ENCODE assay signal across 10 cellular contexts in genomic region chr11:123122341-123122740, GRCh38.
DNase-seq lines count a peak whose midpoint lies in the region; ATAC-seq, FAIRE-seq and TF ChIP-seq lines count a peak whose summit lies in the region.
"Had no signal": no experiment of that assay in that cellular context is flagged by ENCODE, and none has a peak within 500 bp of the region (broad histone marks: within the 10 kb centered on the region; RNA-seq: fewer than 3 reads in every experiment).

No MANE protein-coding gene starts in this region.

- no peaks in the 10 kb centered on the region for H3K79me2 ChIP-seq in KMS-11 (ENCODE audit: insufficient read depth, low read depth)

- H3K9me3 Mint-ChIP-seq in activated CD4-positive, alpha-beta T cell treated with anti-CD3 and anti-CD28 coated beads, Interleukin-2, amount 10 ng/mL, durations not matched to agents 24 days and 14 days = no peaks in the 10 kb centered on the region
- no peaks in the 10 kb centered on the region for H3K9me3 Mint-ChIP-seq in activated T-helper 17 cell treated with anti-CD3 and anti-CD28 coated beads, Interleukin-2, amount 50 U/mL, for 72 hours
- H3K9me3 Mint-ChIP-seq: central memory CD8-positive, alpha-beta T cell had no signal

- no peak overlapping the region for H3K27ac Mint-ChIP-seq in activated CD4-positive, alpha-beta T cell treated with anti-CD3 and anti-CD28 coated beads, Interleukin-2, amount 10 ng/mL, durations not matched to agents 24 days and 14 days
- no peak overlapping the region for H3K27ac Mint-ChIP-seq in activated T-helper 17 cell treated with anti-CD3 and anti-CD28 coated beads, Interleukin-2, amount 50 U/mL, for 72 hours

- TF ChIP-seq CTCF in KMS-11 (conservative IDR thresholded peaks at IDR 0.05; ENCODE audit: low read depth, low read length) (no peak), bronchial epithelial cell (IDR thresholded peaks at IDR 0.05; ENCODE audit: insufficient read depth, low read length, severe bottlenecking) (no peak), GM13977 (IDR thresholded peaks at IDR 0.05; ENCODE audit: extremely low read depth, insufficient read depth, missing control alignments) (no peak)

- FAIRE-seq in bronchial epithelial cell (lab: Jason Lieb, UNC) = no peak

- H3K27ac ChIP-seq in KMS-11 (no peak overlapping the region; the same call in 1 of the 2 replicates), stomach smooth muscle (ENCODE audit: low read length) (peak overlapping the region; percentile 46)

- intact Hi-C loops in activated CD4-positive, alpha-beta T cell treated with anti-CD3 and anti-CD28 coated beads, Interleukin-2, amount 10 ng/mL, durations not matched to agents 24 days and 14 days (cut with micrococcal nuclease) = no loop called here

- no peaks in the 10 kb centered on the region for H4K20me1 ChIP-seq in KMS-11 (ENCODE audit: insufficient read depth)

- H3K9ac ChIP-seq in KMS-11 = no peak overlapping the region
- H3K9ac ChIP-seq in stomach smooth muscle (ENCODE audit: low read length in 2 of 2) = peak overlapping the region; percentile 1 to 60

- peak overlapping the region; percentile 11; the same call in 1 of the 2 replicates for H2AFZ ChIP-seq in KMS-11 (ENCODE audit: low read depth)

- no peak for ATAC-seq in activated T-helper 17 cell treated with anti-CD3 and anti-CD28 coated beads, Interleukin-2, amount 50 U/mL, for 72 hours (replicated peaks)

- H3K36me3 Mint-ChIP-seq in activated CD4-positive, alpha-beta T cell treated with anti-CD3 and anti-CD28 coated beads, Interleukin-2, amount 10 ng/mL, durations not matched to agents 24 days and 14 days (ENCODE audit: low read depth) = no peaks in the 10 kb centered on the region
- H3K36me3 Mint-ChIP-seq in activated T-helper 17 cell treated with anti-CD3 and anti-CD28 coated beads, Interleukin-2, amount 50 U/mL, for 72 hours (ENCODE audit: low read depth) = no peaks in the 10 kb centered on the region

- no peaks in the 10 kb centered on the region for H3K36me3 ChIP-seq in KMS-11 (ENCODE audit: insufficient read depth)
- H3K36me3 ChIP-seq in bronchial epithelial cell (ENCODE audit: control insufficient read depth, insufficient read depth, low read length) = no peaks in the 10 kb centered on the region
- peaks cover 0 to 2% of the 10 kb centered on the region in 2 donors for H3K36me3 ChIP-seq in stomach smooth muscle (ENCODE audit: control insufficient read depth in 2 of 2, insufficient read depth in 2 of 2, low read length in 2 of 2)

- H3K9me3 ChIP-seq in stomach smooth muscle (ENCODE audit: control insufficient read depth in 2 of 2, low read length in 2 of 2) = no peaks in the 10 kb centered on the region

- H3K4me3 Mint-ChIP-seq in activated CD4-positive, alpha-beta T cell treated with anti-CD3 and anti-CD28 coated beads, Interleukin-2, amount 10 ng/mL, durations not matched to agents 24 days and 14 days = no peak overlapping the region
- no peak overlapping the region for H3K4me3 Mint-ChIP-seq in activated T-helper 17 cell treated with anti-CD3 and anti-CD28 coated beads, Interleukin-2, amount 50 U/mL, for 72 hours
- H3K4me3 Mint-ChIP-seq: central memory CD8-positive, alpha-beta T cell had no signal

- H3K27me3 ChIP-seq in KMS-11 (ENCODE audit: insufficient read depth, low read depth) = no peaks in the 10 kb centered on the region
- no peaks in the 10 kb centered on the region for H3K27me3 ChIP-seq in bronchial epithelial cell (ENCODE audit: control insufficient read depth, insufficient read depth, low read length)
- H3K27me3 ChIP-seq in stomach smooth muscle (ENCODE audit: control insufficient read depth in 1 of 2, insufficient read depth in 2 of 2, low read length in 2 of 2) = no peaks in the 10 kb centered on the region

- peak; percentile 53 for DNase-seq in bronchial epithelial cell (ENCODE audit: low read depth)
- DNase-seq in inferior parietal cortex (ENCODE audit: extremely low spot score) = peak; percentile 19
- DNase-seq in GM13977 (ENCODE audit: low spot score) = no peak
- DNase-seq in activated CD4-positive, alpha-beta T cell treated with anti-CD3 and anti-CD28 coated beads, Interleukin-2, amount 10 ng/mL, durations not matched to agents 24 days and 14 days = no peak
- DNase-seq in D341Med (ENCODE audit: low spot score) = no peak
- DNase-seq: DMS79 treated with DMSO at 0.1 percent for 48 hours had no signal

- H3K4me1 Mint-ChIP-seq in activated CD4-positive, alpha-beta T cell treated with anti-CD3 and anti-CD28 coated beads, Interleukin-2, amount 10 ng/mL, durations not matched to agents 24 days and 14 days = peaks cover 8% of the 10 kb centered on the region
- no peaks in the 10 kb centered on the region for H3K4me1 Mint-ChIP-seq in activated T-helper 17 cell treated with anti-CD3 and anti-CD28 coated beads, Interleukin-2, amount 50 U/mL, for 72 hours
- H3K4me1 Mint-ChIP-seq: central memory CD8-positive, alpha-beta T cell had no signal

- no peak overlapping the region for H3K4me3 ChIP-seq in KMS-11 (IDR thresholded peaks at IDR 0.05; ENCODE audit: insufficient read depth, low read depth, low read length)
- no peak overlapping the region for H3K4me3 ChIP-seq in bronchial epithelial cell (ENCODE audit: low read depth, low read length)
- peak overlapping the region; percentile 10 to 25 for H3K4me3 ChIP-seq in stomach smooth muscle (ENCODE audit: low read length in 2 of 2)

- peaks cover 8% of the 10 kb centered on the region for H3K27me3 Mint-ChIP-seq in activated CD4-positive, alpha-beta T cell treated with anti-CD3 and anti-CD28 coated beads, Interleukin-2, amount 10 ng/mL, durations not matched to agents 24 days and 14 days
- peaks cover 13% of the 10 kb centered on the region for H3K27me3 Mint-ChIP-seq in activated T-helper 17 cell treated with anti-CD3 and anti-CD28 coated beads, Interleukin-2, amount 50 U/mL, for 72 hours

- H3K4me1 ChIP-seq in KMS-11 (ENCODE audit: low read depth, poor library complexity, severe bottlenecking) (peaks cover 28% of the 10 kb centered on the region), stomach smooth muscle (ENCODE audit: control insufficient read depth, insufficient read depth, low read length) (peaks cover 14% of the 10 kb centered on the region)

- in situ Hi-C loops in GM13977 (cut with MboI; ENCODE audit: low pct_unique_long_range_greater_than_20kb, low sequenced_read_pairs, unreplicated experiment) = loop anchor here (25.0 kb wide), 1 partner anchor 440 kb away; no protein-coding TSS in a partner anchor

- H3K4me2 ChIP-seq in KMS-11 = peak overlapping the region; percentile 56

Comparison
In these comparisons a context has a peak if more than half of its experiments do, and no peak if none do; other contexts are left out.
1. H3K4me3 ChIP-seq: peak in stomach smooth muscle (2 of 2); none in KMS-11 (single experiment) and bronchial epithelial cell (single experiment).
2. DNase-seq: peak in bronchial epithelial cell (single experiment) and inferior parietal cortex (single experiment); none in GM13977 (single experiment), activated CD4-positive, alpha-beta T cell treated with anti-CD3 and anti-CD28 coated beads, Interleukin-2, amount 10 ng/mL, durations not matched to agents 24 days and 14 days (single experiment) and D341Med (single experiment).